In the genomic region with DNA sequence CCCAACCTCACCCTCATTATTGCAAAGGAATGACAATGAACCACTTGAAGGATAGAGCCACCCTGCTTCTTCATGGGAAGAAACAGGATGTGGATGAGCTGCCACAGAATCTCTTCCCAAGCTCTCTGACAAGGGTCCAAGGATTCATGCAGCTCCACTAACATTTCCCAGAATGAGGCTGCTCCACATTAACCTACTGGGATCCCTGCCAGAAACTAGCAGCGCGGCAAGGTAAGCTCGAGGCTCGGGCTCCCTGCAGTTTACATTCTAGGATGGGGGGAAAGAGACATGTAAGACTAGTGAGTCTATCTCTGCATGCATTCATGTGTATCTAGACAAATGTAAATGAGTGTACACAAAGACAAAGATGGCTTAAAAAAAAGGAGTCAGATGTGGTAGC, we compare ENCODE assay signal across 26 cellular contexts. TPM values are rescaled to one million over a fixed set of nuclear protein-coding genes. Genes with fewer than 3 reads are reported as not detected.
DNase-seq lines count a peak whose midpoint lies in the region; ATAC-seq, FAIRE-seq and TF ChIP-seq lines count a peak whose summit lies in the region.
"Had no signal": no experiment of that assay in that cellular context is flagged by ENCODE, and none has a peak within 500 bp of the region (broad histone marks: within the 10 kb centered on the region; RNA-seq: fewer than 3 reads in every experiment).

No MANE protein-coding gene starts in this region.

- no peak for TF ChIP-seq POLR2A in H54 (IDR thresholded peaks at IDR 0.05; ENCODE audit: low read depth, low read length)

- intact Hi-C loops in activated CD4-positive, alpha-beta T cell treated with anti-CD3 and anti-CD28 coated beads, Interleukin-2, amount 10 ng/mL, durations not matched to agents 24 days and 14 days (cut with micrococcal nuclease) = no loop called here

- peaks cover 2% of the 10 kb centered on the region for H3K4me1 Mint-ChIP-seq in activated CD4-positive, alpha-beta T cell treated with anti-CD3 and anti-CD28 coated beads, Interleukin-2, amount 10 ng/mL, durations not matched to agents 7 days and 5 days
- H3K4me1 Mint-ChIP-seq in activated CD4-positive, alpha-beta T cell treated with anti-CD3 and anti-CD28 coated beads, Interleukin-2, amount 10 ng/mL, durations not matched to agents 24 days and 14 days = peaks cover 7% of the 10 kb centered on the region
- peaks cover 14% of the 10 kb centered on the region for H3K4me1 Mint-ChIP-seq in stimulated activated effector memory CD8-positive, alpha-beta T cell treated with anti-CD3 and anti-CD28 coated beads, Interleukin-12 subunit alpha, Interleukin-12 subunit beta, amount 100 ng/mL, for 72 hours
- H3K4me1 Mint-ChIP-seq: memory B cell had no signal

- POLR2A ChIA-PET in activated CD4-positive, alpha-beta T cell treated with anti-CD3 and anti-CD28 coated beads, Interleukin-2, amount 10 ng/mL, durations not matched to agents 7 days and 5 days (lab: Charles Lee) = interaction anchor here (0.5 to 0.6 kb wide), 2 partner anchors 298 to 799 kb away, joined by 3 read pairs; no protein-coding TSS in a partner anchor

- H3K27me3 Mint-ChIP-seq in activated CD4-positive, alpha-beta T cell treated with anti-CD3 and anti-CD28 coated beads, Interleukin-2, amount 10 ng/mL, durations not matched to agents 7 days and 5 days = no peaks in the 10 kb centered on the region
- no peaks in the 10 kb centered on the region for H3K27me3 Mint-ChIP-seq in activated CD4-positive, alpha-beta T cell treated with anti-CD3 and anti-CD28 coated beads, Interleukin-2, amount 10 ng/mL, durations not matched to agents 24 days and 14 days
- H3K27me3 Mint-ChIP-seq: activated CD4-positive, alpha-beta T cell treated with anti-CD3 and anti-CD28 coated beads for 36 hours had no signal

- H3K36me3 Mint-ChIP-seq in activated CD4-positive, alpha-beta T cell treated with anti-CD3 and anti-CD28 coated beads, Interleukin-2, amount 10 ng/mL, durations not matched to agents 7 days and 5 days (ENCODE audit: low read depth) = peaks cover 34% of the 10 kb centered on the region
- peaks cover 47% of the 10 kb centered on the region for H3K36me3 Mint-ChIP-seq in activated CD4-positive, alpha-beta T cell treated with anti-CD3 and anti-CD28 coated beads, Interleukin-2, amount 10 ng/mL, durations not matched to agents 24 days and 14 days (ENCODE audit: low read depth)
- H3K36me3 Mint-ChIP-seq in stimulated activated effector memory CD8-positive, alpha-beta T cell treated with anti-CD3 and anti-CD28 coated beads, Interleukin-12 subunit alpha, Interleukin-12 subunit beta, amount 100 ng/mL, for 72 hours = peaks cover 86% of the 10 kb centered on the region
- H3K36me3 Mint-ChIP-seq: memory B cell had no signal

- CTCF ChIA-PET in activated CD4-positive, alpha-beta T cell treated with anti-CD3 and anti-CD28 coated beads, Interleukin-2, amount 10 ng/mL, durations not matched to agents 7 days and 5 days (lab: Charles Lee) = interaction anchor here (0.7 to 1.0 kb wide), 2 partner anchors 12 to 102 kb away, joined by 3 to 4 read pairs; no protein-coding TSS in a partner anchor

- no peaks in the 10 kb centered on the region for H3K9me3 Mint-ChIP-seq in activated CD4-positive, alpha-beta T cell treated with anti-CD3 and anti-CD28 coated beads, Interleukin-2, amount 10 ng/mL, durations not matched to agents 7 days and 5 days
- no peaks in the 10 kb centered on the region for H3K9me3 Mint-ChIP-seq in activated CD4-positive, alpha-beta T cell treated with anti-CD3 and anti-CD28 coated beads, Interleukin-2, amount 10 ng/mL, durations not matched to agents 24 days and 14 days
- no peaks in the 10 kb centered on the region for H3K9me3 Mint-ChIP-seq in stimulated activated effector memory CD8-positive, alpha-beta T cell treated with anti-CD3 and anti-CD28 coated beads, Interleukin-12 subunit alpha, Interleukin-12 subunit beta, amount 100 ng/mL, for 72 hours
- H3K9me3 Mint-ChIP-seq: activated naive CD4-positive, alpha-beta T cell treated with anti-CD3 and anti-CD28 coated beads for 36 hours; activated T-cell treated with anti-CD3 and anti-CD28 coated beads, Interleukin-2, amount 50 U/mL, for 4 hours had no signal

- H3K27ac Mint-ChIP-seq in activated CD4-positive, alpha-beta T cell treated with anti-CD3 and anti-CD28 coated beads, Interleukin-2, amount 10 ng/mL, durations not matched to agents 7 days and 5 days = peak overlapping the region; percentile 19
- no peak overlapping the region for H3K27ac Mint-ChIP-seq in activated CD4-positive, alpha-beta T cell treated with anti-CD3 and anti-CD28 coated beads, Interleukin-2, amount 10 ng/mL, durations not matched to agents 24 days and 14 days
- peak overlapping the region; percentile 1 for H3K27ac Mint-ChIP-seq in stimulated activated effector memory CD8-positive, alpha-beta T cell treated with anti-CD3 and anti-CD28 coated beads, Interleukin-12 subunit alpha, Interleukin-12 subunit beta, amount 100 ng/mL, for 72 hours
- H3K27ac Mint-ChIP-seq: activated CD4-positive, alpha-beta T cell treated with anti-CD3 and anti-CD28 coated beads for 36 hours; activated naive CD4-positive, alpha-beta T cell treated with anti-CD3 and anti-CD28 coated beads for 36 hours; memory B cell had no signal

- FAIRE-seq in H54 (lab: Jason Lieb, UNC) = no peak
- FAIRE-seq: D721Med, GM19239, RCC 7860 had no signal

- no peak overlapping the region for H3K4me3 Mint-ChIP-seq in activated CD4-positive, alpha-beta T cell treated with anti-CD3 and anti-CD28 coated beads, Interleukin-2, amount 10 ng/mL, durations not matched to agents 7 days and 5 days
- no peak overlapping the region for H3K4me3 Mint-ChIP-seq in activated CD4-positive, alpha-beta T cell treated with anti-CD3 and anti-CD28 coated beads, Interleukin-2, amount 10 ng/mL, durations not matched to agents 24 days and 14 days
- no peak overlapping the region for H3K4me3 Mint-ChIP-seq in stimulated activated effector memory CD8-positive, alpha-beta T cell treated with anti-CD3 and anti-CD28 coated beads, Interleukin-12 subunit alpha, Interleukin-12 subunit beta, amount 100 ng/mL, for 72 hours
- H3K4me3 Mint-ChIP-seq: activated CD4-positive, alpha-beta T cell treated with anti-CD3 and anti-CD28 coated beads for 36 hours; activated naive CD4-positive, alpha-beta T cell treated with anti-CD3 and anti-CD28 coated beads for 36 hours; activated T-cell treated with anti-CD3 and anti-CD28 coated beads, Interleukin-2, amount 50 U/mL, for 4 hours; memory B cell had no signal

- DNase-seq in activated CD4-positive, alpha-beta T cell treated with anti-CD3 and anti-CD28 coated beads, Interleukin-2, amount 10 ng/mL, durations not matched to agents 7 days and 5 days = no peak
- DNase-seq in activated CD4-positive, alpha-beta T cell treated with anti-CD3 and anti-CD28 coated beads, Interleukin-2, amount 10 ng/mL, durations not matched to agents 24 days and 14 days = no peak
- DNase-seq in NCI-H69 (lab: John Stamatoyannopoulos, UW) (peak; percentile 15), cerebellar nuclear complex (lab: John Stamatoyannopoulos, UW) (peak; percentile 3 to 9), H54 (ENCODE audit: insufficient read length, low spot score) (no peak), NCI-H1105 treated with DMSO at 0.1 percent for 48 hours (lab: John Stamatoyannopoulos, UW) (no peak)
- no peak for DNase-seq in stimulated activated effector memory CD8-positive, alpha-beta T cell treated with anti-CD3 and anti-CD28 coated beads, Interleukin-12 subunit alpha, Interleukin-12 subunit beta, amount 100 ng/mL, for 72 hours (ENCODE audit: low spot score in 2 of 2)
- DNase-seq: ACHN; activated CD4-positive, alpha-beta T cell treated with anti-CD3 and anti-CD28 coated beads for 36 hours; activated naive CD4-positive, alpha-beta T cell treated with anti-CD3 and anti-CD28 coated beads for 36 hours; activated T-cell treated with anti-CD3 and anti-CD28 coated beads, Interleukin-2, amount 50 U/mL, for 4 hours; aorta; effector CD4-positive, alpha-beta T cell; erythroblast; HCEC 1CT; heart left ventricle; Kasumi-1; NCI-H1048; NCI-H1930; NCI-H510A treated with DMSO at 0.1 percent for 48 hours; stimulated activated CD4-positive, alpha-beta T cell treated with anti-CD3 and anti-CD28 coated beads, Interleukin-1b, Interleukin-23, amount 100 ng/mL, for 48 hours; T-helper 1 cell had no signal

- ATAC-seq in stimulated activated effector memory CD8-positive, alpha-beta T cell treated with anti-CD3 and anti-CD28 coated beads, Interleukin-12 subunit alpha, Interleukin-12 subunit beta, amount 100 ng/mL, for 72 hours = no peak
- ATAC-seq: activated CD4-positive, alpha-beta T cell treated with anti-CD3 and anti-CD28 coated beads for 36 hours; activated T-cell treated with anti-CD3 and anti-CD28 coated beads, Interleukin-2, amount 50 U/mL, for 4 hours; heart left ventricle had no signal

RNA-seq across cellular contexts. Expression of gene DCAF12, which starts 12.1 kb away (rescaled TPM):
- 10 to 100 TPM; 41.7 to 45.4 TPM for total RNA-seq in activated CD4-positive, alpha-beta T cell treated with anti-CD3 and anti-CD28 coated beads, Interleukin-2, amount 10 ng/mL, durations not matched to agents 7 days and 5 days
- 45.6 and 51.9 TPM in 2 replicates for total RNA-seq in activated CD4-positive, alpha-beta T cell treated with anti-CD3 and anti-CD28 coated beads, Interleukin-2, amount 10 ng/mL, durations not matched to agents 24 days and 14 days

Comparison
In these comparisons a context has a peak if more than half of its experiments do, and no peak if none do; other contexts are left out.
1. DNase-seq: peak in NCI-H69 (single experiment) and cerebellar nuclear complex (2 of 2); none in activated CD4-positive, alpha-beta T cell treated with anti-CD3 and anti-CD28 coated beads, Interleukin-2, amount 10 ng/mL, durations not matched to agents 7 days and 5 days (single experiment), activated CD4-positive, alpha-beta T cell treated with anti-CD3 and anti-CD28 coated beads, Interleukin-2, amount 10 ng/mL, durations not matched to agents 24 days and 14 days (single experiment), stimulated activated effector memory CD8-positive, alpha-beta T cell treated with anti-CD3 and anti-CD28 coated beads, Interleukin-12 subunit alpha, Interleukin-12 subunit beta, amount 100 ng/mL, for 72 hours (0 of 2), H54 (single experiment) and NCI-H1105 treated with DMSO at 0.1 percent for 48 hours (single experiment).